Comparison of ENCODE assay signal across 8 cellular contexts in genomic region chr5:159210306-159210722, GRCh38. TPM values are rescaled to one million over a fixed set of nuclear protein-coding genes. Genes with fewer than 3 reads are reported as not detected.
DNase-seq lines count a peak whose midpoint lies in the region; ATAC-seq, FAIRE-seq and TF ChIP-seq lines count a peak whose summit lies in the region.

No MANE protein-coding gene starts in this region.

- peak in 1 of 2 experiments; percentile 28; a peak in 1 of 5 replicates for TF ChIP-seq RAD21 in A549 (conservative IDR thresholded peaks at IDR 0.05 in 1 of 2, IDR thresholded peaks at IDR 0.05 in 1 of 2)

- 2% methylated on average over 4 of the region's 4 CpGs for WGBS in A549 (ENCODE audit: missing lambda C conversion rate)
- WGBS in thyroid gland, 2 donors, result 59 to 72% methylated on average over 4 of the region's 4 CpGs

- CTCF ChIA-PET in A549 (lab: Yijun Ruan, JAX), result interaction anchor here (1.4 to 2.5 kb wide), 2 partner anchors 53 to 57 kb away, joined by 3 to 9 read pairs; no protein-coding TSS in a partner anchor

- peak overlapping the region; percentile 79 for H3K27ac Mint-ChIP-seq in T-helper 1 cell treated with Interleukin-12 subunit alpha and Interleukin-12 subunit beta and Interleukin-4 antibody, amounts not matched to agents 30 μg/mL and 1 μg/mL, for 36 hours

- peak overlapping the region; percentile 97 to 100 for H3K27ac ChIP-seq in A549
- H3K27ac ChIP-seq in thyroid gland, result no peak overlapping the region

- peak overlapping the region; percentile 94 for H3K4me2 ChIP-seq in A549

- no peak for TF ChIP-seq POLR2A in A549 (IDR thresholded peaks at IDR 0.05; ENCODE audit: low read length)
- TF ChIP-seq POLR2A in thyroid gland (IDR thresholded peaks at IDR 0.05), result no peak

- DNase-seq in A549 (ENCODE audit: low read depth in 1 of 2, low spot score in 1 of 2) (peak; percentile 55 to 80), H4 (ENCODE audit: low spot score) (peak; percentile 13), cerebellum (ENCODE audit: low spot score) (no peak), thyroid gland (no peak), kidney tubule cell (ENCODE audit: low spot score) (no peak), NCI-H1105 treated with DMSO at 0.1 percent for 48 hours (lab: John Stamatoyannopoulos, UW) (no peak)

- H3K4me3 Mint-ChIP-seq in T-helper 1 cell treated with Interleukin-12 subunit alpha and Interleukin-12 subunit beta and Interleukin-4 antibody, amounts not matched to agents 30 μg/mL and 1 μg/mL, for 36 hours, result peak overlapping the region; percentile 88

- H3K9me3 ChIP-seq in A549, result no peaks in the 10 kb centered on the region
- no peaks in the 10 kb centered on the region for H3K9me3 ChIP-seq in iPS-18c (ENCODE audit: control insufficient read depth, insufficient read depth, low read length)
- H3K9me3 ChIP-seq in thyroid gland, result no peaks in the 10 kb centered on the region

- TF ChIP-seq CTCF in A549 (IDR thresholded peaks at IDR 0.05) (no peak), thyroid gland (IDR thresholded peaks at IDR 0.05) (no peak)

- peaks cover 43% of the 10 kb centered on the region for H3K4me1 Mint-ChIP-seq in T-helper 1 cell treated with Interleukin-12 subunit alpha and Interleukin-12 subunit beta and Interleukin-4 antibody, amounts not matched to agents 30 μg/mL and 1 μg/mL, for 36 hours (ENCODE audit: low read depth)

- peak; percentile 55 to 63; a peak in 3 of 5 replicates for TF ChIP-seq EP300 in A549 (IDR thresholded peaks at IDR 0.05)

- peaks cover 13% of the 10 kb centered on the region for H3K36me3 Mint-ChIP-seq in T-helper 1 cell treated with Interleukin-12 subunit alpha and Interleukin-12 subunit beta and Interleukin-4 antibody, amounts not matched to agents 30 μg/mL and 1 μg/mL, for 36 hours (ENCODE audit: low read depth)

- H3K4me3 ChIP-seq in A549 (peak overlapping the region; percentile 77), iPS-18c (ENCODE audit: insufficient read depth, low read depth, low read length) (peak overlapping the region; percentile 85; the same call in 1 of the 2 replicates), thyroid gland (replicated peaks in 1 of 3) (no peak overlapping the region)

- peak; percentile 46 to 58 for ATAC-seq in A549

- intact Hi-C loops in thyroid gland (cut with DNase I), result no loop called here

- H3K36me3 ChIP-seq in thyroid gland, result no peaks in the 10 kb centered on the region

- H3K9me3 Mint-ChIP-seq in T-helper 1 cell treated with Interleukin-12 subunit alpha and Interleukin-12 subunit beta and Interleukin-4 antibody, amounts not matched to agents 30 μg/mL and 1 μg/mL, for 36 hours, result no peaks in the 10 kb centered on the region

- H3K27me3 ChIP-seq in thyroid gland, result no peaks in the 10 kb centered on the region

- POLR2A ChIA-PET in A549 (lab: Yijun Ruan, JAX), result no interaction called here

- H3K4me1 ChIP-seq in A549 (peaks cover 21% of the 10 kb centered on the region), thyroid gland (peaks cover 15 to 20% of the 10 kb centered on the region in 2 donors)

- H3K27me3 Mint-ChIP-seq in T-helper 1 cell treated with Interleukin-12 subunit alpha and Interleukin-12 subunit beta and Interleukin-4 antibody, amounts not matched to agents 30 μg/mL and 1 μg/mL, for 36 hours (ENCODE audit: low read depth), result no peaks in the 10 kb centered on the region

- peak; percentile 7 for FAIRE-seq in A549 (lab: Jason Lieb, UNC)

TF ChIP-seq in A549, 52 proteins besides CTCF, POLR2A, EP300 and RAD21:
- TF ChIP-seq CEBPB (IDR thresholded peaks at IDR 0.05) (peak; percentile 81 to 92), HOXB5 (CRISPR knock-in tag; IDR thresholded peaks at IDR 0.05) (peak; percentile 48; the same call in 1 of the 2 replicates), JUNB (IDR thresholded peaks at IDR 0.05) (0 out of 2 replicates have a peak, but pooled peaks have one; percentile 12), CBX8 (IDR thresholded peaks at IDR 0.05) (no peak), FOSL2 (IDR thresholded peaks at IDR 0.05) (no peak), FOSL2 (CRISPR knock-in tag; IDR thresholded peaks at IDR 0.05) (no peak), RFX5 (IDR thresholded peaks at IDR 0.05) (no peak), JUN (IDR thresholded peaks at IDR 0.05) (peak; percentile 13 to 36; a peak in 3 of 5 replicates), BCL3 (IDR thresholded peaks at IDR 0.05) (0 out of 3 replicates have a peak, but pooled peaks have one; percentile 31), HOXA7 (CRISPR knock-in tag; IDR thresholded peaks at IDR 0.05) (0 out of 2 replicates have a peak, but pooled peaks have one; percentile 56), MYC (IDR thresholded peaks at IDR 0.05; ENCODE audit: borderline replicate concordance, low read length) (no peak), ESRRA (IDR thresholded peaks at IDR 0.05; ENCODE audit: borderline replicate concordance, low read length) (no peak), KDM5A (IDR thresholded peaks at IDR 0.05) (no peak)

RNA-seq across cellular contexts. Expression of gene RNF145, which starts 1.0 kb away (rescaled TPM):
- polyA plus RNA-seq in A549 (2011; rRNA removed) (122 and 147 TPM in 2 replicates), A549 (2017; fragmentation: RNase III; extraction: RNeasy Plus Mini Kit Qiagen cat#74134 plus additional on column Dnase treatment) (120 to 146 TPM (median 137 TPM) in 3 replicates)
- 38.4 and 45.0 TPM in 2 replicates for polyA plus RNA-seq in A549 (2012; cell fraction: cytosol; rRNA removed)
- 20.9 and 43.9 TPM in 2 replicates for polyA plus RNA-seq in A549 (2012; cell fraction: nucleus; rRNA removed)
- polyA minus RNA-seq in A549 (2011; rRNA and poly(A)+ RNA removed), result 82.2 and 83.3 TPM in 2 replicates
- total RNA-seq in H4 (2014; rRNA removed; shearing (Covaris generic)), result 18.3 and 37.2 TPM in 2 replicates
- total RNA-seq in cerebellum (71.3 TPM), thyroid gland (10 to 100 TPM; 59.5 to 88.6 (median 75.6) TPM)

RNA-seq across cellular contexts. Expression of gene UBLCP1, which starts 52.8 kb away (rescaled TPM):
- polyA plus RNA-seq in A549 (2011; rRNA removed), result 46.7 and 64.8 TPM in 2 replicates
- polyA plus RNA-seq in A549 (2012; cell fraction: cytosol; rRNA removed), result 10.9 and 11.2 TPM in 2 replicates
- 2.2 and 5.1 TPM in 2 replicates for polyA plus RNA-seq in A549 (2012; cell fraction: nucleus; rRNA removed)
- polyA plus RNA-seq in A549 (2017; fragmentation: RNase III; extraction: RNeasy Plus Mini Kit Qiagen cat#74134 plus additional on column Dnase treatment), result 36.5 to 39.6 TPM (median 38.5 TPM) in 3 replicates
- 5.8 and 5.9 TPM in 2 replicates for polyA minus RNA-seq in A549 (2011; rRNA and poly(A)+ RNA removed)
- total RNA-seq in H4 (2014; rRNA removed; shearing (Covaris generic)), result 38.6 and 44.4 TPM in 2 replicates
- total RNA-seq in cerebellum, result 18.2 TPM
- 10 to 100 TPM; 14.9 to 21.1 (median 19.3) TPM for total RNA-seq in thyroid gland

Comparison
In these comparisons a context has a peak if more than half of its experiments do, and no peak if none do; other contexts are left out.
1. DNase-seq: peak in A549 (2 of 2) and H4 (single experiment); none in cerebellum (single experiment), thyroid gland (0 of 2), kidney tubule cell (single experiment) and NCI-H1105 treated with DMSO at 0.1 percent for 48 hours (single experiment).
2. H3K27ac ChIP-seq: peak in A549 (2 of 2); none in thyroid gland (0 of 3).
3. H3K4me3 ChIP-seq: peak in A549 (single experiment) and iPS-18c (single experiment); none in thyroid gland (0 of 3).